In genomic region chr13:92896842-92897241, GRCh38 we compare ENCODE assay signal across 12 cellular contexts.
DNase-seq lines count a peak whose midpoint lies in the region; ATAC-seq and TF ChIP-seq lines count a peak whose summit lies in the region.
"Had no signal": no experiment of that assay in that cellular context is flagged by ENCODE, and none has a peak within 500 bp of the region (broad histone marks: within the 10 kb centered on the region; RNA-seq: fewer than 3 reads in every experiment).

No MANE protein-coding gene starts in this region.

- ATAC-seq in HG03342 (IDR thresholded peaks at IDR 0.05; ENCODE audit: unreplicated experiment) (no peak), HG02571 (IDR thresholded peaks at IDR 0.05; ENCODE audit: unreplicated experiment) (no peak)
- ATAC-seq: activated CD4-positive, alpha-beta T cell treated with anti-CD3 and anti-CD28 coated beads for 36 hours; HCT116 had no signal

- no peaks in the 10 kb centered on the region for H3K27me3 ChIP-seq in liver (ENCODE audit: control insufficient read depth in 4 of 4, insufficient read depth in 4 of 4, low read length in 3 of 4)
- H3K27me3 ChIP-seq: MG63 had no signal

- no peaks in the 10 kb centered on the region for H3K36me3 Mint-ChIP-seq in activated naive CD8-positive, alpha-beta T cell treated with anti-CD3 and anti-CD28 coated beads for 36 hours
- H3K36me3 Mint-ChIP-seq: immature natural killer cell had no signal

- intact Hi-C loops in lower leg skin (cut with DNase I; ENCODE audit: low total_unique reads), result no loop called here

- WGBS in liver, result 51% methylated on average over 2 of the region's 2 CpGs
- 50 to 70% methylated on average over 2 of the region's 2 CpGs for WGBS in lower leg skin, 2 donors

- H3K9me3 Mint-ChIP-seq in activated naive CD8-positive, alpha-beta T cell treated with anti-CD3 and anti-CD28 coated beads for 36 hours, result peaks cover 6% of the 10 kb centered on the region

- no peak for TF ChIP-seq POLR2A in lower leg skin (IDR thresholded peaks at IDR 0.05)

- TF ChIP-seq RAD21 in liver (IDR thresholded peaks at IDR 0.05), result peak; percentile 66 to 76

- peak; percentile 5 for TF ChIP-seq CTCF in GM12865 (IDR thresholded peaks at IDR 0.05; ENCODE audit: insufficient read depth, low read depth, low read length, missing control alignments)
- TF ChIP-seq CTCF in VCaP (conservative IDR thresholded peaks at IDR 0.05), result peak; percentile 68
- peak; percentile 29 for TF ChIP-seq CTCF in liver (IDR thresholded peaks at IDR 0.05; ENCODE audit: low read depth, low read length, missing input control)
- TF ChIP-seq CTCF in lower leg skin (IDR thresholded peaks at IDR 0.05), result no peak

- no peak overlapping the region for H3K27ac ChIP-seq in VCaP
- H3K27ac ChIP-seq in liver (ENCODE audit: low read depth in 1 of 2, low read length in 2 of 2), result no peak overlapping the region

- no peak overlapping the region for H3K27ac Mint-ChIP-seq in activated naive CD8-positive, alpha-beta T cell treated with anti-CD3 and anti-CD28 coated beads for 36 hours
- H3K27ac Mint-ChIP-seq: activated CD4-positive, alpha-beta T cell treated with anti-CD3 and anti-CD28 coated beads for 36 hours; immature natural killer cell had no signal

- H3K4me3 Mint-ChIP-seq in activated naive CD8-positive, alpha-beta T cell treated with anti-CD3 and anti-CD28 coated beads for 36 hours, result no peak overlapping the region
- H3K4me3 Mint-ChIP-seq: activated CD4-positive, alpha-beta T cell treated with anti-CD3 and anti-CD28 coated beads for 36 hours; immature natural killer cell had no signal

- H3K4me1 Mint-ChIP-seq in activated naive CD8-positive, alpha-beta T cell treated with anti-CD3 and anti-CD28 coated beads for 36 hours, result no peaks in the 10 kb centered on the region
- H3K4me1 Mint-ChIP-seq: activated CD4-positive, alpha-beta T cell treated with anti-CD3 and anti-CD28 coated beads for 36 hours; immature natural killer cell had no signal

- H3K9me3 ChIP-seq in liver (ENCODE audit: control insufficient read depth in 4 of 4, low read length in 3 of 4), result peaks cover 0 to 5% (median under 1%) of the 10 kb centered on the region in 4 donors
- H3K9me3 ChIP-seq: MG63 had no signal

- no peak overlapping the region for H3K9ac ChIP-seq in liver (ENCODE audit: low read depth in 1 of 2, low read length in 2 of 2)

- no peaks in the 10 kb centered on the region for H3K27me3 Mint-ChIP-seq in activated naive CD8-positive, alpha-beta T cell treated with anti-CD3 and anti-CD28 coated beads for 36 hours
- H3K27me3 Mint-ChIP-seq: activated CD4-positive, alpha-beta T cell treated with anti-CD3 and anti-CD28 coated beads for 36 hours had no signal

- no peaks in the 10 kb centered on the region for H3K4me1 ChIP-seq in liver (ENCODE audit: control insufficient read depth in 4 of 4, insufficient read depth in 4 of 4, low read length in 3 of 4)

- DNase-seq in GM12865 (ENCODE audit: low read depth) (peak; percentile 33), NCI-H146 (lab: John Stamatoyannopoulos, UW) (peak; percentile 37), lower leg skin (ENCODE audit: low spot score in 2 of 2) (no peak)
- no peak for DNase-seq in activated naive CD8-positive, alpha-beta T cell treated with anti-CD3 and anti-CD28 coated beads for 36 hours
- DNase-seq: activated CD4-positive, alpha-beta T cell treated with anti-CD3 and anti-CD28 coated beads for 36 hours; immature natural killer cell; MG63 had no signal

- no peak overlapping the region for H3K4me3 ChIP-seq in GM12865 (ENCODE audit: low read depth, low read length)
- H3K4me3 ChIP-seq in liver (ENCODE audit: low read depth in 1 of 3, low read length in 3 of 3), result no peak overlapping the region
- no peak overlapping the region for H3K4me3 ChIP-seq in lower leg skin (ENCODE audit: low read depth, poor library complexity, severe bottlenecking)
- H3K4me3 ChIP-seq: MG63 had no signal

- no peaks in the 10 kb centered on the region for H3K36me3 ChIP-seq in liver (ENCODE audit: control insufficient read depth in 4 of 4, insufficient read depth in 3 of 4, low read depth in 1 of 4, low read length in 3 of 4)
- H3K36me3 ChIP-seq: MG63 had no signal

TF ChIP-seq in liver, 16 proteins besides CTCF, POLR2A, EP300 and RAD21:
- TF ChIP-seq RXRA (IDR thresholded peaks at IDR 0.05) (no peak), EGR1 (IDR thresholded peaks at IDR 0.05; ENCODE audit: low read depth in 2 of 2) (no peak), ZBTB33 (IDR thresholded peaks at IDR 0.05) (no peak), GABPA (IDR thresholded peaks at IDR 0.05 in 1 of 2, conservative IDR thresholded peaks at IDR 0.05 in 1 of 2) (no peak), HNF4A (conservative IDR thresholded peaks at IDR 0.05) (no peak), MAX (IDR thresholded peaks at IDR 0.05) (no peak), FOXA2 (IDR thresholded peaks at IDR 0.05) (no peak), JUND (IDR thresholded peaks at IDR 0.05) (no peak), NR2F2 (IDR thresholded peaks at IDR 0.05) (no peak), HNF4G (IDR thresholded peaks at IDR 0.05) (no peak), FOXA1 (IDR thresholded peaks at IDR 0.05) (no peak), SP1 (IDR thresholded peaks at IDR 0.05) (no peak), YY1 (IDR thresholded peaks at IDR 0.05) (no peak), TAF1 (conservative IDR thresholded peaks at IDR 0.05) (no peak)
- TF ChIP-seq, protein P1, sequence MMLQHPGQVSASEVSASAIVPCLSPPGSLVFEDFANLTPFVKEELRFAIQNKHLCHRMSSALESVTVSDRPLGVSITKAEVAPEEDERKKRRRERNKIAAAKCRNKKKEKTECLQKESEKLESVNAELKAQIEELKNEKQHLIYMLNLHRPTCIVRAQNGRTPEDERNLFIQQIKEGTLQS (IDR thresholded peaks at IDR 0.05), result no peak
- TF ChIP-seq, protein P2, sequence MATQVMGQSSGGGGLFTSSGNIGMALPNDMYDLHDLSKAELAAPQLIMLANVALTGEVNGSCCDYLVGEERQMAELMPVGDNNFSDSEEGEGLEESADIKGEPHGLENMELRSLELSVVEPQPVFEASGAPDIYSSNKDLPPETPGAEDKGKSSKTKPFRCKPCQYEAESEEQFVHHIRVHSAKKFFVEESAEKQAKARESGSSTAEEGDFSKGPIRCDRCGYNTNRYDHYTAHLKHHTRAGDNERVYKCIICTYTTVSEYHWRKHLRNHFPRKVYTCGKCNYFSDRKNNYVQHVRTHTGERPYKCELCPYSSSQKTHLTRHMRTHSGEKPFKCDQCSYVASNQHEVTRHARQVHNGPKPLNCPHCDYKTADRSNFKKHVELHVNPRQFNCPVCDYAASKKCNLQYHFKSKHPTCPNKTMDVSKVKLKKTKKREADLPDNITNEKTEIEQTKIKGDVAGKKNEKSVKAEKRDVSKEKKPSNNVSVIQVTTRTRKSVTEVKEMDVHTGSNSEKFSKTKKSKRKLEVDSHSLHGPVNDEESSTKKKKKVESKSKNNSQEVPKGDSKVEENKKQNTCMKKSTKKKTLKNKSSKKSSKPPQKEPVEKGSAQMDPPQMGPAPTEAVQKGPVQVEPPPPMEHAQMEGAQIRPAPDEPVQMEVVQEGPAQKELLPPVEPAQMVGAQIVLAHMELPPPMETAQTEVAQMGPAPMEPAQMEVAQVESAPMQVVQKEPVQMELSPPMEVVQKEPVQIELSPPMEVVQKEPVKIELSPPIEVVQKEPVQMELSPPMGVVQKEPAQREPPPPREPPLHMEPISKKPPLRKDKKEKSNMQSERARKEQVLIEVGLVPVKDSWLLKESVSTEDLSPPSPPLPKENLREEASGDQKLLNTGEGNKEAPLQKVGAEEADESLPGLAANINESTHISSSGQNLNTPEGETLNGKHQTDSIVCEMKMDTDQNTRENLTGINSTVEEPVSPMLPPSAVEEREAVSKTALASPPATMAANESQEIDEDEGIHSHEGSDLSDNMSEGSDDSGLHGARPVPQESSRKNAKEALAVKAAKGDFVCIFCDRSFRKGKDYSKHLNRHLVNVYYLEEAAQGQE (IDR thresholded peaks at IDR 0.05), result no peak

Comparison
In these comparisons a context has a peak if more than half of its experiments do, and no peak if none do; other contexts are left out.
1. DNase-seq: peak in GM12865 (single experiment) and NCI-H146 (single experiment); none in activated naive CD8-positive, alpha-beta T cell treated with anti-CD3 and anti-CD28 coated beads for 36 hours (single experiment) and lower leg skin (0 of 2).
2. CTCF ChIP-seq: peak in GM12865 (single experiment), VCaP (single experiment) and liver (single experiment); none in lower leg skin (0 of 3).